19 cellular contexts compared by ENCODE assay signal in genomic region chr14:99334277-99334676, GRCh38.
DNase-seq lines count a peak whose midpoint lies in the region; ATAC-seq and TF ChIP-seq lines count a peak whose summit lies in the region.
"Had no signal": no experiment of that assay in that cellular context is flagged by ENCODE, and none has a peak within 500 bp of the region (broad histone marks: within the 10 kb centered on the region; RNA-seq: fewer than 3 reads in every experiment).

No MANE protein-coding gene starts in this region.

- H3K4me3 ChIP-seq in body of pancreas (no peak overlapping the region), right cardiac atrium (ENCODE audit: low read length) (no peak overlapping the region)
- H3K4me3 ChIP-seq: SK-N-MC had no signal

- WGBS in body of pancreas, 2 donors: 24 to 31% methylated on average over 11 to 12 of the region's 12 CpGs
- WGBS in right cardiac atrium: 41% methylated on average over 12 of the region's 12 CpGs

- H3K9me3 ChIP-seq in body of pancreas: no peaks in the 10 kb centered on the region
- no peaks in the 10 kb centered on the region for H3K9me3 ChIP-seq in right cardiac atrium (ENCODE audit: control insufficient read depth, low read length)

- no peak for TF ChIP-seq POLR2A in body of pancreas (IDR thresholded peaks at IDR 0.05)

- H3K36me3 ChIP-seq in body of pancreas (replicated peaks in 1 of 2; ENCODE audit: insufficient read depth in 1 of 2, low read depth in 2 of 2): no peaks in the 10 kb centered on the region

- H3K27ac ChIP-seq in body of pancreas (no peak overlapping the region), right cardiac atrium (ENCODE audit: low read length) (no peak overlapping the region)
- H3K27ac ChIP-seq: SK-N-MC had no signal

- H3K4me1 ChIP-seq in body of pancreas: peaks cover 16% of the 10 kb centered on the region
- no peaks in the 10 kb centered on the region for H3K4me1 ChIP-seq in right cardiac atrium (ENCODE audit: control insufficient read depth, insufficient read depth, low read length)

- no peak for TF ChIP-seq CTCF in body of pancreas (IDR thresholded peaks at IDR 0.05)

- peak; percentile 56 for DNase-seq in NCI-H446 treated with DMSO at 0.1 percent for 48 hours (lab: John Stamatoyannopoulos, UW)
- peak in 3 of 4 donors; percentile 13 to 63 (median 40) for DNase-seq in body of pancreas
- no peak for DNase-seq in right cardiac atrium
- DNase-seq in posterior vena cava (ENCODE audit: low spot score): peak; percentile 30
- no peak for DNase-seq in T1000 (lab: John Stamatoyannopoulos, UW)
- DNase-seq in NCI-H2107 (lab: John Stamatoyannopoulos, UW): no peak
- DNase-seq: C1 segment of cervical spinal cord; CD4-positive, alpha-beta memory T cell; COR-L47; DMS53; H7; NCI-H1105; NCI-H1436 treated with DMSO at 0.1 percent for 48 hours; NCI-H187 treated with DMSO at 0.1 percent for 48 hours; NCI-H526 treated with DMSO at 0.1 percent for 48 hours; RPMI8226; SIG-M5 had no signal

- H3K27me3 ChIP-seq in body of pancreas: no peaks in the 10 kb centered on the region
- H3K27me3 ChIP-seq in right cardiac atrium (ENCODE audit: control insufficient read depth, insufficient read depth): no peaks in the 10 kb centered on the region

- intact Hi-C loops in body of pancreas (cut with DNase I) (no loop called here), right cardiac atrium (cut with DNase I) (no loop called here), posterior vena cava (cut with DNase I) (no loop called here)

- ATAC-seq in body of pancreas (no peak), right cardiac atrium (peak; percentile 54 to 61), HG02623 (IDR thresholded peaks at IDR 0.05; ENCODE audit: unreplicated experiment) (no peak)

Comparison
In these comparisons a context has a peak if more than half of its experiments do, and no peak if none do; other contexts are left out.
1. DNase-seq: peak in NCI-H446 treated with DMSO at 0.1 percent for 48 hours (single experiment), body of pancreas (3 of 4) and posterior vena cava (single experiment); none in right cardiac atrium (0 of 3), T1000 (single experiment) and NCI-H2107 (single experiment).
2. ATAC-seq: peak in right cardiac atrium (2 of 2); none in body of pancreas (single experiment) and HG02623 (single experiment).